Comparison of ENCODE assay signal across 28 cellular contexts in genomic region chr17:45768000-45768399, GRCh38. TPM values are rescaled to one million over a fixed set of nuclear protein-coding genes. Genes with fewer than 3 reads are reported as not detected.
A peak's percentile ranks its signal among the peaks of the same experiment; 100 is the strongest.
DNase-seq lines count a peak whose midpoint lies in the region; ATAC-seq, FAIRE-seq and TF ChIP-seq lines count a peak whose summit lies in the region.
"Had no signal": no experiment of that assay in that cellular context is flagged by ENCODE, and none has a peak within 500 bp of the region (broad histone marks: within the 10 kb centered on the region; RNA-seq: fewer than 3 reads in every experiment).

No MANE protein-coding gene starts in this region.

- peaks cover 40% of the 10 kb centered on the region for H3K4me1 Mint-ChIP-seq in GM23338
- H3K4me1 Mint-ChIP-seq in neural progenitor cell, result peaks cover 39% of the 10 kb centered on the region
- no peaks in the 10 kb centered on the region for H3K4me1 Mint-ChIP-seq in activated CD4-positive, alpha-beta T cell treated with anti-CD3 and anti-CD28 coated beads, Interleukin-2, amount 10 ng/mL, durations not matched to agents 24 days and 14 days
- H3K4me1 Mint-ChIP-seq: memory B cell had no signal

- H3K27ac Mint-ChIP-seq in GM23338, result no peak overlapping the region
- H3K27ac Mint-ChIP-seq in neural progenitor cell, result no peak overlapping the region
- no peak overlapping the region for H3K27ac Mint-ChIP-seq in activated CD4-positive, alpha-beta T cell treated with anti-CD3 and anti-CD28 coated beads, Interleukin-2, amount 10 ng/mL, durations not matched to agents 24 days and 14 days
- H3K27ac Mint-ChIP-seq: activated naive CD8-positive, alpha-beta T cell; activated T-helper 1 cell treated with anti-CD3 and anti-CD28 coated beads, Interleukin-12 subunit alpha, Interleukin-12 subunit beta, Interleukin-2, Interleukin-4 antibody, amounts not matched to agents 30 ng/mL and 10 ng/mL and 1 ng/mL, durations not matched to agents 14 hours and 24 hours and 36 hours; CD4-positive, alpha-beta T cell; memory B cell; naive thymus-derived CD4-positive, alpha-beta T cell had no signal

- H3K27ac ChIP-seq in GM23338 (ENCODE audit: low read depth), result no peak overlapping the region
- no peak overlapping the region for H3K27ac ChIP-seq in RWPE2 (ENCODE audit: poor library complexity, severe bottlenecking)
- H3K27ac ChIP-seq in neural progenitor cell, result no peak overlapping the region
- H3K27ac ChIP-seq in uterus, result no peak overlapping the region
- H3K27ac ChIP-seq in small intestine (ENCODE audit: low read depth in 1 of 2, low read length in 1 of 2), result no peak overlapping the region
- H3K27ac ChIP-seq: colonic mucosa, parathyroid adenoma, RWPE1, thoracic aorta had no signal

- H3F3A ChIP-seq in GM23338 (replicated peaks; ENCODE audit: low read depth), result no peaks in the 10 kb centered on the region
- peaks cover 28% of the 10 kb centered on the region for H3F3A ChIP-seq in neural progenitor cell (ENCODE audit: low read depth)

- H3K9ac ChIP-seq in neural progenitor cell, result no peak overlapping the region
- H3K9ac ChIP-seq: parathyroid adenoma had no signal

- H3K27me3 ChIP-seq in GM23338 (ENCODE audit: insufficient read depth) (no peaks in the 10 kb centered on the region), RWPE2 (ENCODE audit: insufficient read depth, poor library complexity, severe bottlenecking) (peaks cover 27% of the 10 kb centered on the region), neural progenitor cell (no peaks in the 10 kb centered on the region), uterus (peaks cover 0 to 6% of the 10 kb centered on the region in 2 donors), small intestine (ENCODE audit: control insufficient read depth in 2 of 2, insufficient read depth in 2 of 2, low read length in 2 of 2) (peaks cover 0 to 16% of the 10 kb centered on the region in 2 donors)
- H3K27me3 ChIP-seq: colonic mucosa had no signal

- H3K9me3 ChIP-seq in RWPE2 (ENCODE audit: severe bottlenecking) (no peaks in the 10 kb centered on the region), neural progenitor cell (ENCODE audit: low read depth) (no peaks in the 10 kb centered on the region), uterus (no peaks in the 10 kb centered on the region), small intestine (ENCODE audit: control insufficient read depth, low read depth) (no peaks in the 10 kb centered on the region)
- H3K9me3 ChIP-seq: colonic mucosa, thoracic aorta had no signal

- TF ChIP-seq CTCF in GM23338 (conservative IDR thresholded peaks at IDR 0.05; ENCODE audit: low read depth in 2 of 2) (peak; percentile 46 to 64), RWPE2 (IDR thresholded peaks at IDR 0.05; ENCODE audit: poor library complexity, severe bottlenecking) (no peak), epithelial cell of esophagus (IDR thresholded peaks at IDR 0.05; ENCODE audit: insufficient read depth, low read depth, low read length, missing control alignments) (no peak), neural progenitor cell (IDR thresholded peaks at IDR 0.05) (peak; percentile 40), uterus (IDR thresholded peaks at IDR 0.05) (no peak)

- TF ChIP-seq POLR2A in uterus (IDR thresholded peaks at IDR 0.05), result no peak

- peak; percentile 73 for ATAC-seq in GM23338
- peak; percentile 58 for ATAC-seq in RWPE2 (ENCODE audit: low read depth)
- ATAC-seq: naive thymus-derived CD4-positive, alpha-beta T cell had no signal

- H3K36me3 ChIP-seq in GM23338 (ENCODE audit: insufficient read depth) (no peaks in the 10 kb centered on the region), RWPE2 (ENCODE audit: low read depth) (no peaks in the 10 kb centered on the region), neural progenitor cell (no peaks in the 10 kb centered on the region), uterus (no peaks in the 10 kb centered on the region), small intestine (ENCODE audit: control insufficient read depth in 2 of 2, insufficient read depth in 2 of 2, low read length in 2 of 2) (no peaks in the 10 kb centered on the region)
- H3K36me3 ChIP-seq: colonic mucosa, thoracic aorta had no signal

- H3K4me3 ChIP-seq in GM23338 (no peak overlapping the region), RWPE2 (ENCODE audit: severe bottlenecking) (no peak overlapping the region), epithelial cell of esophagus (ENCODE audit: low read length) (no peak overlapping the region), neural progenitor cell (no peak overlapping the region), uterus (no peak overlapping the region), small intestine (ENCODE audit: low read depth in 1 of 2, low read length in 2 of 2) (no peak overlapping the region)
- H3K4me3 ChIP-seq: colonic mucosa, thoracic aorta had no signal

- H2AFZ ChIP-seq in GM23338, result no peak overlapping the region
- H2AFZ ChIP-seq in neural progenitor cell (replicated peaks), result no peak overlapping the region
- H2AFZ ChIP-seq: parathyroid adenoma had no signal

- no peak overlapping the region for H3K4me2 ChIP-seq in GM23338
- no peak overlapping the region for H3K4me2 ChIP-seq in neural progenitor cell

- 38 to 44% (median 39%) methylated on average over 4 of the region's 4 CpGs for WGBS in small intestine, 3 donors

- H3K36me3 Mint-ChIP-seq in GM23338 (ENCODE audit: low read depth) (no peaks in the 10 kb centered on the region), neural progenitor cell (no peaks in the 10 kb centered on the region)
- H3K36me3 Mint-ChIP-seq in activated CD4-positive, alpha-beta T cell treated with anti-CD3 and anti-CD28 coated beads, Interleukin-2, amount 10 ng/mL, durations not matched to agents 24 days and 14 days (ENCODE audit: low read depth), result no peaks in the 10 kb centered on the region
- H3K36me3 Mint-ChIP-seq: activated naive CD8-positive, alpha-beta T cell; memory B cell; naive thymus-derived CD4-positive, alpha-beta T cell had no signal

- H3K4me3 Mint-ChIP-seq in GM23338, result no peak overlapping the region
- no peak overlapping the region for H3K4me3 Mint-ChIP-seq in neural progenitor cell
- no peak overlapping the region for H3K4me3 Mint-ChIP-seq in activated CD4-positive, alpha-beta T cell treated with anti-CD3 and anti-CD28 coated beads, Interleukin-2, amount 10 ng/mL, durations not matched to agents 24 days and 14 days
- H3K4me3 Mint-ChIP-seq: activated naive CD8-positive, alpha-beta T cell; activated T-helper 1 cell treated with anti-CD3 and anti-CD28 coated beads, Interleukin-12 subunit alpha, Interleukin-12 subunit beta, Interleukin-2, Interleukin-4 antibody, amounts not matched to agents 30 ng/mL and 10 ng/mL and 1 ng/mL, durations not matched to agents 14 hours and 24 hours and 36 hours; CD4-positive, alpha-beta T cell; memory B cell; naive thymus-derived CD4-positive, alpha-beta T cell had no signal

- no peak for FAIRE-seq in small intestine (lab: Jason Lieb, UNC)
- FAIRE-seq: endometrium, G401.6, islet of Langerhans had no signal

- H3K27me3 Mint-ChIP-seq in GM23338 (ENCODE audit: insufficient read depth, low read depth, poor library complexity) (peaks cover 18% of the 10 kb centered on the region), neural progenitor cell (ENCODE audit: insufficient read depth, low read depth) (peaks cover 14% of the 10 kb centered on the region)
- H3K27me3 Mint-ChIP-seq in activated CD4-positive, alpha-beta T cell treated with anti-CD3 and anti-CD28 coated beads, Interleukin-2, amount 10 ng/mL, durations not matched to agents 24 days and 14 days, result peaks cover 33% of the 10 kb centered on the region

- no peaks in the 10 kb centered on the region for H3K79me2 ChIP-seq in GM23338 (replicated peaks; ENCODE audit: insufficient read depth)
- no peaks in the 10 kb centered on the region for H3K79me2 ChIP-seq in neural progenitor cell (ENCODE audit: low read depth)
- H3K79me2 ChIP-seq: parathyroid adenoma had no signal

- intact Hi-C loops in uterus (cut with DNase I; ENCODE audit: low total_unique reads), result no loop called here
- intact Hi-C loops in activated CD4-positive, alpha-beta T cell treated with anti-CD3 and anti-CD28 coated beads, Interleukin-2, amount 10 ng/mL, durations not matched to agents 24 days and 14 days (cut with micrococcal nuclease), result no loop called here

- H4K20me1 ChIP-seq in GM23338 (replicated peaks; ENCODE audit: insufficient read depth) (no peaks in the 10 kb centered on the region), neural progenitor cell (ENCODE audit: low read depth) (no peaks in the 10 kb centered on the region)

- H3K4me1 ChIP-seq in GM23338 (ENCODE audit: insufficient read depth) (peaks cover 25% of the 10 kb centered on the region), RWPE2 (ENCODE audit: insufficient read depth, poor library complexity, severe bottlenecking) (no peaks in the 10 kb centered on the region), neural progenitor cell (peaks cover 21% of the 10 kb centered on the region), uterus (no peaks in the 10 kb centered on the region), small intestine (ENCODE audit: control insufficient read depth in 2 of 2, insufficient read depth in 1 of 2, low read depth in 1 of 2, low read length in 1 of 2) (no peaks in the 10 kb centered on the region)
- H3K4me1 ChIP-seq: colonic mucosa, parathyroid adenoma had no signal

- H3K9me3 Mint-ChIP-seq in GM23338 (no peaks in the 10 kb centered on the region), neural progenitor cell (no peaks in the 10 kb centered on the region)
- H3K9me3 Mint-ChIP-seq in activated CD4-positive, alpha-beta T cell treated with anti-CD3 and anti-CD28 coated beads, Interleukin-2, amount 10 ng/mL, durations not matched to agents 24 days and 14 days, result no peaks in the 10 kb centered on the region
- H3K9me3 Mint-ChIP-seq: activated T-helper 1 cell treated with anti-CD3 and anti-CD28 coated beads, Interleukin-12 subunit alpha, Interleukin-12 subunit beta, Interleukin-2, Interleukin-4 antibody, amounts not matched to agents 30 ng/mL and 10 ng/mL and 1 ng/mL, durations not matched to agents 14 hours and 24 hours and 36 hours; CD4-positive, alpha-beta T cell; memory B cell had no signal

- H3K9me2 ChIP-seq in GM23338 (ENCODE audit: insufficient read depth), result no peaks in the 10 kb centered on the region

- peak; percentile 74 for DNase-seq in GM23338 (ENCODE audit: low spot score)
- no peak for DNase-seq in RWPE2 (ENCODE audit: low spot score)
- DNase-seq in epithelial cell of esophagus (ENCODE audit: low read depth), result peak; percentile 17
- peak; percentile 67 for DNase-seq in neural progenitor cell (ENCODE audit: low spot score)
- no peak for DNase-seq in uterus
- DNase-seq in activated CD4-positive, alpha-beta T cell treated with anti-CD3 and anti-CD28 coated beads, Interleukin-2, amount 10 ng/mL, durations not matched to agents 24 days and 14 days, result no peak
- DNase-seq in small intestine, result no peak
- DNase-seq in activated T-cell treated with anti-CD3 and anti-CD28 coated beads for 4 hours, result no peak
- DNase-seq: activated CD4-positive, alpha-beta T cell treated with anti-CD3 and anti-CD28 coated beads for 1 hour; CD4-positive, alpha-beta T cell; colonic mucosa; DMS 273 treated with DMSO at 0.1 percent for 48 hours; naive thymus-derived CD4-positive, alpha-beta T cell; NCI-H1105; NCI-H2107; NCI-H524; stimulated activated CD4-positive, alpha-beta T cell treated with anti-CD3 and anti-CD28 coated beads, Interleukin-2, amount 100 ng/mL, for 24 hours; stimulated activated naive CD4-positive, alpha-beta T cell had no signal

RNA-seq across cellular contexts. Expression of gene CRHR1, which starts 16.1 kb away (rescaled TPM):
- total RNA-seq in GM23338 (2014; rRNA removed; shearing (Covaris generic)), result 0.70 and 0.76 TPM in 2 replicates
- polyA plus RNA-seq in GM23338 (2016; fragmentation: Nextera tagmentation; extraction: Ambion mirVana) (0.09 and 0.19 TPM in 2 replicates), small intestine (under 1 TPM in 1 of 3 donors, not detected in 2; 0.04 TPM)
- total RNA-seq in neural progenitor cell (ENCODE audit: low replicate concordance) (2.9 and 3.4 TPM in 2 replicates), uterus (10 to 100 TPM in 2 of 4 donors, 1 to 10 TPM in 2; 1.5 to 24.7 (median 7.4) TPM)
- not detected in 2 replicates for total RNA-seq in activated CD4-positive, alpha-beta T cell treated with anti-CD3 and anti-CD28 coated beads, Interleukin-2, amount 10 ng/mL, durations not matched to agents 24 days and 14 days
- total RNA-seq: activated T-helper 1 cell treated with anti-CD3 and anti-CD28 coated beads, Interleukin-12 subunit alpha, Interleukin-12 subunit beta, Interleukin-2, Interleukin-4 antibody, amounts not matched to agents 30 ng/mL and 10 ng/mL and 1 ng/mL, durations not matched to agents 14 hours and 24 hours and 36 hours; CD4-positive, alpha-beta T cell; colonic mucosa; HT1080; naive thymus-derived CD4-positive, alpha-beta T cell; thoracic aorta had no signal
- polyA plus RNA-seq: naive thymus-derived CD4-positive, alpha-beta T cell had no signal

Comparison
In these comparisons a context has a peak if more than half of its experiments do, and no peak if none do; other contexts are left out.
1. DNase-seq: peak in GM23338 (single experiment), epithelial cell of esophagus (single experiment) and neural progenitor cell (single experiment); none in RWPE2 (single experiment), uterus (0 of 2), activated CD4-positive, alpha-beta T cell treated with anti-CD3 and anti-CD28 coated beads, Interleukin-2, amount 10 ng/mL, durations not matched to agents 24 days and 14 days (single experiment), small intestine (single experiment) and activated T-cell treated with anti-CD3 and anti-CD28 coated beads for 4 hours (single experiment).
2. CTCF ChIP-seq: peak in GM23338 (2 of 2) and neural progenitor cell (single experiment); none in RWPE2 (single experiment), epithelial cell of esophagus (single experiment) and uterus (0 of 4).